9 cellular contexts compared by ENCODE assay signal in genomic region chr4:6939761-6940743, GRCh38. TPM values are rescaled to one million over a fixed set of nuclear protein-coding genes. Genes with fewer than 3 reads are reported as not detected.
DNase-seq lines count a peak whose midpoint lies in the region; ATAC-seq and TF ChIP-seq lines count a peak whose summit lies in the region.
"Had no signal": no experiment of that assay in that cellular context is flagged by ENCODE, and none has a peak within 500 bp of the region (broad histone marks: within the 10 kb centered on the region; RNA-seq: fewer than 3 reads in every experiment).

No MANE protein-coding gene starts in this region.

- ATAC-seq in GM21447 (IDR thresholded peaks at IDR 0.05; ENCODE audit: unreplicated experiment) (peak; percentile 36), left lung (no peak), SK-N-SH treated with all-trans-retinoic acid at 6 μM for 48 hours (no peak)

- intact Hi-C loops in left lung (cut with DNase I), result no loop called here

- no peak overlapping the region for H3K4me3 ChIP-seq in left lung

- no peaks in the 10 kb centered on the region for H3K27me3 ChIP-seq in left lung

- H3K27ac ChIP-seq in left lung, result peak overlapping the region; percentile 4 to 95

- H3K9me3 ChIP-seq in left lung, result no peaks in the 10 kb centered on the region

- no peak for TF ChIP-seq CTCF in left lung (IDR thresholded peaks at IDR 0.05)

- H3K4me1 ChIP-seq in left lung, result peaks cover 25 to 96% of the 10 kb centered on the region in 2 donors

- H3K36me3 ChIP-seq in left lung, result peaks cover 0 to 11% of the 10 kb centered on the region in 2 donors

- DNase-seq in CD1c-positive myeloid dendritic cell (ENCODE audit: extremely low spot score), result peak; percentile 51
- DNase-seq in RPMI7951 (ENCODE audit: low read depth), result peak; percentile 58
- no peak for DNase-seq in left lung
- no peak for DNase-seq in NCI-H1694 treated with DMSO at 0.1 percent for 48 hours (lab: John Stamatoyannopoulos, UW)
- DNase-seq in NCI-H1048 (lab: John Stamatoyannopoulos, UW), result no peak
- no peak for DNase-seq in NCI-H187 treated with DMSO at 0.1 percent for 48 hours (lab: John Stamatoyannopoulos, UW)
- DNase-seq: DMS79 treated with DMSO at 0.1 percent for 48 hours had no signal

TF ChIP-seq in SK-N-SH treated with all-trans-retinoic acid at 6 μM for 48 hours, 23 proteins besides CTCF, POLR2A, EP300 and RAD21:
- no peak for TF ChIP-seq OSR1 (CRISPR knock-in tag; IDR thresholded peaks at IDR 0.05)
- TF ChIP-seq PPARA (CRISPR knock-in tag; IDR thresholded peaks at IDR 0.05; ENCODE audit: borderline replicate concordance), result no peak
- no peak for TF ChIP-seq ZFP30 (CRISPR knock-in tag; IDR thresholded peaks at IDR 0.05)

RNA-seq across cellular contexts. Expression of gene TBC1D14, which starts 30.4 kb away (rescaled TPM):
- total RNA-seq in RPMI7951 (2014; rRNA removed; shearing (Covaris generic)), result 23.3 and 28.4 TPM in 2 replicates
- 10 to 100 TPM; 45.6 to 73.4 TPM for total RNA-seq in left lung

Comparison
In these comparisons a context has a peak if more than half of its experiments do, and no peak if none do; other contexts are left out.
1. DNase-seq: peak in CD1c-positive myeloid dendritic cell (single experiment) and RPMI7951 (single experiment); none in left lung (0 of 2), NCI-H1694 treated with DMSO at 0.1 percent for 48 hours (single experiment), NCI-H1048 (single experiment) and NCI-H187 treated with DMSO at 0.1 percent for 48 hours (single experiment).